In the genomic region with DNA sequence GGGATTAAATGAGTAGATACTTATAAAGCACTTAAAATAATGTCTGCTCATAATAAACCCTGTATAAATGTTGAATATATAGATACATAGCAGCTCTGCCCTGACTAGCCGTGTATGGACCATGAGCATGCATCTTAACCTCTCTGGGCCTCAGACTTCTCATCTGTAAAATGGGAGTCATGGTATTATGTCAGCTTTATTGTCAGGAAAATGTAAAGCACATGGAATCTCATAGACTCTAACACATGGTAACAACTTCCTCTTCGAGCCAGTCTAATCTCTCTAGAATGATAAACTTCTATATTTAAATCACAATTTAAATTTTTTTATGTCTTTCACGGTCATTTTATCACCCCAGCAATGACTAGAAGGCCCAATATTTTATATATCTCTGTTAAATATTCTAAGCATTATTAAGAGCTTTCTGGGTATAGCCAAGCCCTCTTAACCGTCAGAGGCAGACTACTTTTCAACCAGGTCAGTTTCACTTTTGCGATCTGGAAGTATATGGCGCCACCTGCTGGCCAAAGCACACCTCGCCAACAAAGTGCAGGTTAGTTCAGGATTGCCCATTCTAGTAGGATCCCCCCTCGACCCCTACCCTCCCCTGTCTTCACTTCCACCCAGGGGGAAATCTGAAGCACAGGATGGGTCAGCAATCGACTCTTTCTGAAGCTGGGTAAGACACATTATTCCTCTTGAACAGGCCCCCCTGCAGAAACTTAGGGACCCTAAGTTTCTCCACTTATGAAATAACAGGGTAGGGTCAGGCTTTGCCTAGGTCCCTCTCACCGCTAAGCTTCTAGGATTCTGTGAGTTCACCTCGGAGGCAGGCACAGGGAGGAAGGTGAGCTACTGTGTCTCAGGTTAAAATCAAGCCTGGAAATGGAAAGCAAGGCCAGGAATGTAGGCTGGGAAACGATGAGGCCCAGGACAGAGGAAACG, we compare ENCODE assay signal across 8 cellular contexts. TPM values are rescaled to one million over a fixed set of nuclear protein-coding genes. Genes with fewer than 3 reads are reported as not detected.
DNase-seq lines count a peak whose midpoint lies in the region; ATAC-seq and TF ChIP-seq lines count a peak whose summit lies in the region.

No MANE protein-coding gene starts in this region.

- peak; percentile 77 for TF ChIP-seq CTCF in GM12875 (IDR thresholded peaks at IDR 0.05; ENCODE audit: borderline replicate concordance, insufficient read depth, low read depth, low read length)
- TF ChIP-seq CTCF in heart right ventricle (IDR thresholded peaks at IDR 0.05): peak; percentile 88 to 93 (median 91)

- intact Hi-C loops in heart right ventricle (cut with DNase I): loop anchor here (1.0 to 10.0 kb wide), 20 partner anchors 54 to 674 kb away; a partner anchor contains a TSS

- ATAC-seq in HG02610 (IDR thresholded peaks at IDR 0.05; ENCODE audit: unreplicated experiment) (peak; percentile 60), heart right ventricle (peak; percentile 69 to 84 (median 77))

- H3K4me3 ChIP-seq in GM12875 (ENCODE audit: low read depth, low read length) (no peak overlapping the region), heart right ventricle (peak overlapping the region in 4 of 10 donors; percentile 11 to 40 (median 32))

- WGBS in heart right ventricle, 2 donors: 27 to 29% methylated on average over 13 of the region's 13 CpGs

- H3K27ac ChIP-seq in heart right ventricle: peak overlapping the region in 4 of 10 donors; percentile 28 to 62 (median 46)

- H3K4me1 ChIP-seq in heart right ventricle: peaks cover 0 to 52% (median 24%) of the 10 kb centered on the region in 9 donors

- H3K9me3 ChIP-seq in heart right ventricle: no peaks in the 10 kb centered on the region

- DNase-seq in NCI-H1048 (lab: John Stamatoyannopoulos, UW): peak; percentile 17
- DNase-seq in SW480 (ENCODE audit: low spot score): peak; percentile 80
- peak; percentile 74 for DNase-seq in activated naive CD8-positive, alpha-beta T cell treated with anti-CD3 and anti-CD28 coated beads, Interleukin-2, amount 50 U/mL, for 16 hours (ENCODE audit: low read depth, low spot score)
- DNase-seq in heart right ventricle: peak; percentile 81 to 85
- peak; percentile 80 for DNase-seq in retina
- no peak for DNase-seq in OCI-M2 (lab: John Stamatoyannopoulos, UW; ENCODE audit: unreplicated experiment)

- H3K36me3 ChIP-seq in heart right ventricle: no peaks in the 10 kb centered on the region

- no peaks in the 10 kb centered on the region for H3K27me3 ChIP-seq in heart right ventricle

RNA-seq across cellular contexts. Expression of a gene that starts 36.0 kb away (rescaled TPM):
- total RNA-seq in heart right ventricle: under 1 TPM in 3 of 10 donors, not detected in 7; 0.07 to 0.14 (median 0.13) TPM
- under 1 TPM; 0.01 to 0.29 TPM for polyA plus RNA-seq in heart right ventricle
